21 cellular contexts compared by ENCODE assay signal in the genomic region with DNA sequence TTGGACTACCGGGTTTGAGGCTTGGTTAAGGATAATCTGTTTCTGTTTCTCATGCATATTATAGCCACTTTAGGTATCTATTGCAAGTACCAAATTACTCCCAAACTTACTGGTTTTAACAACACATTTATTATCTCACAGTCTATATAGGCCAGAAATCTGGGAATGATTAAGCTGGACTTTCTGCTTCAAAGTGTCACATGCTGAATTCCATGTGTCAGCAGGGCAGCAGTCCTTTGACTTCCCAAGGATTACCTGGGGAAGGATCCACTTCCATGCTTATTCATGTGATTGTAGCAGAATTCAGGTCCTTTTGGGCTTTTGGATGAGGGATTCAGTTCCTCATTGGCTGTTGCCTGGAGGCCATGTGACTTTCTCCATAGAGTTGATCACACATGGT.
"Had no signal": no experiment of that assay in that cellular context is flagged by ENCODE, and none has a peak within 500 bp of the region (broad histone marks: within the 10 kb centered on the region; RNA-seq: fewer than 3 reads in every experiment).

No MANE protein-coding gene starts in this region.

- H3K27me3 ChIP-seq: brain microvascular endothelial cell, cardiac muscle cell had no signal

- ATAC-seq: activated CD4-positive, alpha-beta T cell treated with anti-CD3 and anti-CD28 coated beads for 36 hours; activated T-helper 17 cell treated with anti-CD3 and anti-CD28 coated beads, Interleukin-2, amount 50 U/mL, for 72 hours had no signal

- H3K27ac ChIP-seq: brain microvascular endothelial cell, cardiac muscle cell, WERI-Rb-1 had no signal

- H3K36me3 ChIP-seq: brain microvascular endothelial cell, cardiac muscle cell, WERI-Rb-1 had no signal

- DNase-seq: activated CD4-positive, alpha-beta memory T cell treated with anti-CD3 and anti-CD28 coated beads, Interleukin-2, amount 10 ng/mL, durations not matched to agents 7 days and 5 days; activated CD4-positive, alpha-beta T cell treated with anti-CD3 and anti-CD28 coated beads for 36 hours; activated CD4-positive, alpha-beta T cell treated with anti-CD3 and anti-CD28 coated beads, Interleukin-2, amount 50 U/mL, for 1 hour; activated gamma-delta T cell; activated naive CD4-positive, alpha-beta T cell treated with anti-CD3 and anti-CD28 coated beads, Interleukin-2, amount 10 ng/mL, durations not matched to agents 7 days and 5 days; activated naive CD8-positive, alpha-beta T cell treated with anti-CD3 and anti-CD28 coated beads for 36 hours; activated T-cell treated with anti-CD3 and anti-CD28 coated beads for 4 hours; activated T-cell treated with anti-CD3 and anti-CD28 coated beads, Interleukin-2, amount 50 U/mL, for 48 hours; brain microvascular endothelial cell; KG1; NCI-H1048; NCI-H146; NCI-H187 treated with DMSO at 0.1 percent for 48 hours; NCI-H2081 treated with DMSO at 0.1 percent for 48 hours; NCI-H526 treated with DMSO at 0.1 percent for 48 hours; NCI-H82; SIG-M5; T-helper 1 cell; WERI-Rb-1 had no signal

- H3K4me3 ChIP-seq: cardiac muscle cell had no signal
